In the genomic region with DNA sequence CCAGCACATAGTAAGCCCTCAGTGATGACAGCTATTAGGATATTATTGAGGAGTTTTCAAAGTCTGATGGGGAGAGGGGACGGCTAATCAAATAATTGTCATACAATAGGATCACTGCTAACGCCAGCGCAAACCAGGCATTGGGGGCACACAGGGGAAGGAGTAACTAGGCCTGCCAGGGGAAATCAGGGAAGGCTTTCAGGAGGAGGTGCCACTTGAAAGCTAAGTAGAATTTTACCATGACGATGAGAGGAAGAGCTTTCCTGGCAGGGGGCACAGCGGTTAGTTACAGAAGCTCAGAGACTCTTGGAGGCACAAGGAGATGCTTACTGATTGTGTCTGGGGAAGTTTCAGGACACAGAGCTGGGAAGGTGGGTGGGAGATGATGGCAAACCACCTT, we compare ENCODE assay signal across 23 cellular contexts. TPM values are rescaled to one million over a fixed set of nuclear protein-coding genes. Genes with fewer than 3 reads are reported as not detected.
DNase-seq lines count a peak whose midpoint lies in the region; ATAC-seq, FAIRE-seq and TF ChIP-seq lines count a peak whose summit lies in the region.
"Had no signal": no experiment of that assay in that cellular context is flagged by ENCODE, and none has a peak within 500 bp of the region (broad histone marks: within the 10 kb centered on the region; RNA-seq: fewer than 3 reads in every experiment).

No MANE protein-coding gene starts in this region.

- BruUV-seq in IMR-90 (replicated peaks; lab: Mats Ljungman, UMichigan): no TSS peak

- no peak for TF ChIP-seq RAD21 in IMR-90 (IDR thresholded peaks at IDR 0.05; ENCODE audit: low read length)

- peak overlapping the region; percentile 78 for H2BK120ac ChIP-seq in IMR-90 (ENCODE audit: low read depth, low read length)

- DNase-seq in IMR-90 (no peak), neural crest cell (ENCODE audit: low read depth, low spot score) (no peak), NCI-H748 (lab: John Stamatoyannopoulos, UW; ENCODE audit: unreplicated experiment) (no peak), dedifferentiated amniotic fluid mesenchymal stem cell (ENCODE audit: extremely low spot score) (no peak), D721Med (ENCODE audit: insufficient read length, low spot score) (no peak)
- no peak for DNase-seq in activated T-cell treated with anti-CD3 and anti-CD28 coated beads, Interleukin-2, amount 50 U/mL, for 48 hours
- DNase-seq: ACHN; CD4-positive, alpha-beta T cell; COR-L47; DMS 273 treated with DMSO at 0.1 percent for 48 hours; GM23248; Karpas-422; NCI-H1694; NCI-H2081; NCI-H2171; NCI-H526; PC-3; Right ventricle myocardium superior had no signal

- H3K4me2 ChIP-seq in IMR-90 (ENCODE audit: low read depth, low read length): no peak overlapping the region
- H3K4me2 ChIP-seq: BLaER1 had no signal

- no peak overlapping the region for H2BK5ac ChIP-seq in IMR-90 (ENCODE audit: low read depth, low read length, poor library complexity, severe bottlenecking)

- in situ Hi-C loops in IMR-90 (cut with MboI; ENCODE audit: low sequenced_read_pairs): loop anchor here (5.0 kb wide), 1 partner anchor 107 kb away; no protein-coding TSS in a partner anchor

- no peak for ATAC-seq in IMR-90 (ENCODE audit: low read depth)
- ATAC-seq: HCT116, PC-3 had no signal

- no peaks in the 10 kb centered on the region for H3K36me3 Mint-ChIP-seq in dendritic cell treated with granulocyte-macrophage colony-stimulating factor and Interleukin-4, amounts not matched to agents 40 ng/mL and 50 ng/mL, for 4 days (ENCODE audit: low read depth)
- no peaks in the 10 kb centered on the region for H3K36me3 Mint-ChIP-seq in neural crest cell (ENCODE audit: low read depth)

- peaks cover 22% of the 10 kb centered on the region for H3K9me1 ChIP-seq in IMR-90 (ENCODE audit: insufficient read depth, low read length)

- TF ChIP-seq CTCF in IMR-90 (conservative IDR thresholded peaks at IDR 0.05; ENCODE audit: low read depth, low read length) (no peak), neural crest cell (conservative IDR thresholded peaks at IDR 0.05) (no peak), D721Med (IDR thresholded peaks at IDR 0.05; ENCODE audit: insufficient read depth, missing control alignments) (no peak)

- 70% methylated on average over 2 of the region's 5 CpGs; no CpG with 5 or more reads in 1 of the 2 experiments for WGBS in IMR-90 (ENCODE audit: extremely low coverage in 2 of 2, insufficient read length in 1 of 2), 2 experiments

- H3K14ac ChIP-seq in IMR-90 (replicated peaks; ENCODE audit: low read depth, low read length): no peak overlapping the region

- H2BK20ac ChIP-seq in IMR-90 (ENCODE audit: low read depth, low read length): peak overlapping the region; percentile 23; the same call in 1 of the 2 replicates

- peak overlapping the region; percentile 36; the same call in 1 of the 2 replicates for H4K91ac ChIP-seq in IMR-90 (ENCODE audit: insufficient read depth, low read depth, low read length)

- H3K18ac ChIP-seq in IMR-90 (ENCODE audit: low read depth, low read length): no peak overlapping the region

- no peak for TF ChIP-seq POLR2A in IMR-90 (IDR thresholded peaks at IDR 0.05; ENCODE audit: low read depth, low read length)

- no peak for FAIRE-seq in D721Med (lab: Jason Lieb, UNC)
- FAIRE-seq: GM12891 had no signal

- H2BK15ac ChIP-seq in IMR-90 (ENCODE audit: low read depth, low read length): peak overlapping the region; percentile 28; the same call in 1 of the 3 replicates

- H3K79me1 ChIP-seq in IMR-90 (ENCODE audit: low read depth in 1 of 2, low read length in 2 of 2): peaks cover 0 to 7% of the 10 kb centered on the region in 2 experiments; a peak in 1 of 4 replicates

- H3K9me3 ChIP-seq in IMR-90 (ENCODE audit: control insufficient read depth, insufficient read depth, low read length): no peaks in the 10 kb centered on the region
- H3K9me3 ChIP-seq: BLaER1 had no signal

- dilution Hi-C loops in IMR-90 (cut with HindIII; ENCODE audit: low sequenced_read_pairs, unreplicated experiment): loop anchor here (25.0 kb wide), 1 partner anchor 107 kb away; a partner anchor contains a TSS

- no peak overlapping the region for H3K4me3 Mint-ChIP-seq in dendritic cell treated with granulocyte-macrophage colony-stimulating factor and Interleukin-4, amounts not matched to agents 40 ng/mL and 50 ng/mL, for 4 days
- H3K4me3 Mint-ChIP-seq in neural crest cell: no peak overlapping the region
- H3K4me3 Mint-ChIP-seq: CD4-positive, alpha-beta T cell; IgD-negative memory B cell had no signal

- peaks cover 83% of the 10 kb centered on the region for H3K27me3 Mint-ChIP-seq in dendritic cell treated with granulocyte-macrophage colony-stimulating factor and Interleukin-4, amounts not matched to agents 40 ng/mL and 50 ng/mL, for 4 days
- no peaks in the 10 kb centered on the region for H3K27me3 Mint-ChIP-seq in neural crest cell (ENCODE audit: low read depth)

- H2AK9ac ChIP-seq in IMR-90 (replicated peaks; ENCODE audit: low read depth, low read length, poor library complexity): no peak overlapping the region

- no peak overlapping the region for H4K5ac ChIP-seq in IMR-90 (ENCODE audit: low read depth, low read length)

- intact Hi-C loops in IMR-90 (cut with micrococcal nuclease): loop anchor here (10.0 kb wide), 1 partner anchor 530 kb away; no protein-coding TSS in a partner anchor
- intact Hi-C loops in dendritic cell treated with granulocyte-macrophage colony-stimulating factor and Interleukin-4, amounts not matched to agents 40 ng/mL and 50 ng/mL, for 4 days (cut with micrococcal nuclease): loop anchor here (5.0 kb wide), 1 partner anchor 37 kb away; no protein-coding TSS in a partner anchor

- H2AFZ ChIP-seq in IMR-90 (replicated peaks; ENCODE audit: low read length, poor library complexity): no peak overlapping the region
- H2AFZ ChIP-seq: GM23248 had no signal

- no peak overlapping the region for H3K56ac ChIP-seq in IMR-90 (ENCODE audit: extremely low read depth, insufficient read depth, low read length)

- H3K9me3 Mint-ChIP-seq in dendritic cell treated with granulocyte-macrophage colony-stimulating factor and Interleukin-4, amounts not matched to agents 40 ng/mL and 50 ng/mL, for 4 days: no peaks in the 10 kb centered on the region
- no peaks in the 10 kb centered on the region for H3K9me3 Mint-ChIP-seq in neural crest cell
- H3K9me3 Mint-ChIP-seq: CD4-positive, alpha-beta T cell; IgD-negative memory B cell had no signal

- no peak overlapping the region for H3K9ac ChIP-seq in IMR-90 (ENCODE audit: low read depth, low read length)
- H3K9ac ChIP-seq: BLaER1, GM23248 had no signal

- CTCF ChIA-PET in IMR-90 (lab: Yijun Ruan, JAX): interaction anchor here (0.5 to 5.8 kb wide), 2 partner anchors 107 to 143 kb away, joined by 3 to 122 read pairs; a partner anchor contains a TSS

- H3K27ac ChIP-seq in IMR-90 (ENCODE audit: insufficient read depth, low read length): no peak overlapping the region
- H3K27ac ChIP-seq: BLaER1, GM23248 had no signal

- peaks cover 19% of the 10 kb centered on the region for H3K4me1 ChIP-seq in IMR-90 (ENCODE audit: control insufficient read depth, insufficient read depth, low read length)

- H3K23ac ChIP-seq in IMR-90 (ENCODE audit: low read depth, low read length): no peak overlapping the region

- POLR2A ChIA-PET in IMR-90 (lab: Charles Lee; ENCODE audit: unreplicated experiment): no interaction called here

- H4K8ac ChIP-seq in IMR-90 (ENCODE audit: low read depth in 2 of 2, low read length in 2 of 2): no peak overlapping the region; a peak in 1 of 4 replicates

- peak overlapping the region; percentile 68; the same call in 1 of the 2 replicates for H2AK5ac ChIP-seq in IMR-90 (ENCODE audit: low read depth, low read length)

- H3K4me1 Mint-ChIP-seq in dendritic cell treated with granulocyte-macrophage colony-stimulating factor and Interleukin-4, amounts not matched to agents 40 ng/mL and 50 ng/mL, for 4 days (ENCODE audit: low read depth): peaks cover 37% of the 10 kb centered on the region
- peaks cover 70% of the 10 kb centered on the region for H3K4me1 Mint-ChIP-seq in neural crest cell

- no peaks in the 10 kb centered on the region; the same call in 1 of the 2 replicates for H4K20me1 ChIP-seq in IMR-90 (ENCODE audit: insufficient read depth, low read length)

- H3K27me3 ChIP-seq in IMR-90 (ENCODE audit: control insufficient read depth, insufficient read depth, low read length): no peaks in the 10 kb centered on the region

- H3K4me3 ChIP-seq in IMR-90 (ENCODE audit: insufficient read depth, low read depth, low read length): no peak overlapping the region
- H3K4me3 ChIP-seq: BLaER1, GM23248 had no signal

- peak overlapping the region; percentile 13 for H3K27ac Mint-ChIP-seq in dendritic cell treated with granulocyte-macrophage colony-stimulating factor and Interleukin-4, amounts not matched to agents 40 ng/mL and 50 ng/mL, for 4 days
- H3K27ac Mint-ChIP-seq in neural crest cell (ENCODE audit: unreplicated experiment): peak overlapping the region; percentile 44
- H3K27ac Mint-ChIP-seq: CD4-positive, alpha-beta T cell; IgD-negative memory B cell had no signal

- peak overlapping the region; percentile 65 for H3K4ac ChIP-seq in IMR-90 (ENCODE audit: low read depth, low read length)

- no peaks in the 10 kb centered on the region for H3K36me3 ChIP-seq in IMR-90 (ENCODE audit: control insufficient read depth, insufficient read depth, low read length)
- H3K36me3 ChIP-seq: BLaER1 had no signal

TF ChIP-seq in IMR-90, 13 proteins besides CTCF, POLR2A, EP300 and RAD21:
- TF ChIP-seq FOS (IDR thresholded peaks at IDR 0.05; ENCODE audit: low read depth, low read length) (no peak), RCOR1 (IDR thresholded peaks at IDR 0.05; ENCODE audit: insufficient replicate concordance, low read length) (no peak), SMC3 (IDR thresholded peaks at IDR 0.05; ENCODE audit: low read depth, low read length) (no peak), CEBPB (IDR thresholded peaks at IDR 0.05; ENCODE audit: low read depth, low read length) (no peak), BHLHE40 (IDR thresholded peaks at IDR 0.05; ENCODE audit: low read depth, low read length) (no peak), NFE2L2 (IDR thresholded peaks at IDR 0.05; ENCODE audit: low read depth, low read length) (no peak), MAFK (IDR thresholded peaks at IDR 0.05; ENCODE audit: low read depth, low read length) (no peak), MAZ (IDR thresholded peaks at IDR 0.05; ENCODE audit: borderline replicate concordance, low read depth, low read length) (no peak)

RNA-seq across cellular contexts. Expression of a gene that starts 47.2 kb away (rescaled TPM):
- total RNA-seq in IMR-90 (2012; rRNA removed): under 0.01 TPM in 1 of 2 replicates, not detected in the other
- 0.09 TPM in 2 replicates for polyA plus RNA-seq in IMR-90 (2012; rRNA removed)
- 0.12 TPM in 1 of 2 replicates, not detected in the other for polyA plus RNA-seq in IMR-90 (2012; cell fraction: cytosol; rRNA removed)
- 0.07 and 0.16 TPM in 2 replicates for polyA plus RNA-seq in IMR-90 (2012; cell fraction: nucleus; rRNA removed; ENCODE audit: low replicate concordance)
- total RNA-seq in neural crest cell: 1.0 and 1.5 TPM in 2 replicates
- total RNA-seq: GM23248, PC-3 had no signal
